ENCODE assay signal across 9 cellular contexts in genomic region chr1:223770621-223771315, GRCh38. TPM values are rescaled to one million over a fixed set of nuclear protein-coding genes. Genes with fewer than 3 reads are reported as not detected.
DNase-seq lines count a peak whose midpoint lies in the region; ATAC-seq and TF ChIP-seq lines count a peak whose summit lies in the region.
"Had no signal": no experiment of that assay in that cellular context is flagged by ENCODE, and none has a peak within 500 bp of the region (broad histone marks: within the 10 kb centered on the region; RNA-seq: fewer than 3 reads in every experiment).

No MANE protein-coding gene starts in this region.

- DNase-seq in ascending aorta (ENCODE audit: low spot score in 2 of 2) (peak in 1 of 2 donors; percentile 58), lower lobe of right lung (no peak), retina (no peak)
- no peak for DNase-seq in NK-92 treated with Interleukin-12 subunit alpha and Interleukin-12 subunit beta, amount 100 ng/mL, for 24 hours (lab: John Stamatoyannopoulos, UW)
- no peak for DNase-seq in activated CD4-positive, alpha-beta T cell treated with anti-CD3 and anti-CD28 coated beads, Interleukin-2, amount 50 U/mL, for 48 hours

- H3K27ac ChIP-seq in HUES48 (ENCODE audit: low read depth, low read length) (peak overlapping the region; percentile 89), ascending aorta (peak overlapping the region; percentile 76 to 86), lower lobe of right lung (peak overlapping the region; percentile 68), subcutaneous abdominal adipose tissue (ENCODE audit: low read depth, low read length) (peak overlapping the region; percentile 56)

- TF ChIP-seq CTCF in ascending aorta (IDR thresholded peaks at IDR 0.05) (no peak), lower lobe of right lung (IDR thresholded peaks at IDR 0.05) (no peak)

- ATAC-seq in lower lobe of right lung, result no peak
- ATAC-seq in GM21619 (IDR thresholded peaks at IDR 0.05; ENCODE audit: unreplicated experiment), result no peak

- H3K9ac ChIP-seq in HUES48 (ENCODE audit: low read depth, low read length) (no peak overlapping the region), subcutaneous abdominal adipose tissue (ENCODE audit: low read length in 5 of 5) (no peak overlapping the region)

- peaks cover 13% of the 10 kb centered on the region for H3K4me1 ChIP-seq in HUES48 (ENCODE audit: control insufficient read depth, insufficient read depth, low read length)
- peaks cover 8 to 37% of the 10 kb centered on the region in 2 donors for H3K4me1 ChIP-seq in ascending aorta
- peaks cover 38% of the 10 kb centered on the region for H3K4me1 ChIP-seq in lower lobe of right lung
- peaks cover 4 to 35% (median 24%) of the 10 kb centered on the region in 5 donors for H3K4me1 ChIP-seq in subcutaneous abdominal adipose tissue (ENCODE audit: control insufficient read depth in 5 of 5, insufficient read depth in 5 of 5, low read length in 5 of 5)

- no peaks in the 10 kb centered on the region for H3K9me3 ChIP-seq in HUES48 (ENCODE audit: control insufficient read depth, insufficient read depth, low read length)
- H3K9me3 ChIP-seq in ascending aorta, result no peaks in the 10 kb centered on the region
- no peaks in the 10 kb centered on the region for H3K9me3 ChIP-seq in lower lobe of right lung
- H3K9me3 ChIP-seq in subcutaneous abdominal adipose tissue (ENCODE audit: control insufficient read depth in 5 of 5, low read length in 5 of 5), result no peaks in the 10 kb centered on the region
- H3K9me3 ChIP-seq: pancreas had no signal

- H3K27me3 ChIP-seq in HUES48 (ENCODE audit: control insufficient read depth, insufficient read depth, low read length) (no peaks in the 10 kb centered on the region), ascending aorta (no peaks in the 10 kb centered on the region), lower lobe of right lung (ENCODE audit: low read depth) (no peaks in the 10 kb centered on the region), subcutaneous abdominal adipose tissue (ENCODE audit: control insufficient read depth in 5 of 5, insufficient read depth in 4 of 5, low read length in 5 of 5) (no peaks in the 10 kb centered on the region)
- H3K27me3 ChIP-seq: pancreas had no signal

- H3K4me3 ChIP-seq in HUES48 (ENCODE audit: low read depth, low read length) (no peak overlapping the region), ascending aorta (no peak overlapping the region), lower lobe of right lung (no peak overlapping the region), subcutaneous abdominal adipose tissue (ENCODE audit: low read depth in 1 of 5, low read length in 5 of 5) (peak overlapping the region in 1 of 5 donors; percentile 18)
- H3K4me3 ChIP-seq: pancreas had no signal

- intact Hi-C loops in ascending aorta (cut with DNase I), result no loop called here
- intact Hi-C loops in lower lobe of right lung (cut with DNase I), result no loop called here

- peaks cover 52% of the 10 kb centered on the region for H3K36me3 ChIP-seq in HUES48 (ENCODE audit: control insufficient read depth, insufficient read depth, low read length)
- peaks cover 56 to 70% of the 10 kb centered on the region in 2 donors for H3K36me3 ChIP-seq in ascending aorta
- H3K36me3 ChIP-seq in lower lobe of right lung, result peaks cover 84% of the 10 kb centered on the region
- H3K36me3 ChIP-seq in subcutaneous abdominal adipose tissue (ENCODE audit: control insufficient read depth in 5 of 5, insufficient read depth in 5 of 5, low read length in 5 of 5), result peaks cover 17 to 77% (median 66%) of the 10 kb centered on the region in 5 donors

RNA-seq across cellular contexts. Expression of gene CAPN2, which starts 58.4 kb away (rescaled TPM):
- total RNA-seq in ascending aorta (178 TPM), lower lobe of right lung (253 TPM)
